8 cellular contexts compared by ENCODE assay signal in genomic region chr19:10719466-10719961, GRCh38. TPM values are rescaled to one million over a fixed set of nuclear protein-coding genes. Genes with fewer than 3 reads are reported as not detected.
DNase-seq lines count a peak whose midpoint lies in the region; ATAC-seq, FAIRE-seq and TF ChIP-seq lines count a peak whose summit lies in the region.

No MANE protein-coding gene starts in this region.

- DNase-seq in heart left ventricle, result peak in 1 of 5 donors; percentile 55
- no peak for DNase-seq in Right ventricle myocardium inferior (ENCODE audit: missing footprints)
- DNase-seq in activated naive CD8-positive, alpha-beta T cell treated with anti-CD3 and anti-CD28 coated beads for 36 hours, result no peak
- DNase-seq in HepG2 (ENCODE audit: low spot score), result no peak
- DNase-seq in upper lobe of left lung, result peak in 1 of 2 donors; percentile 54
- DNase-seq in NCI-H1436 (lab: John Stamatoyannopoulos, UW), result no peak
- no peak for DNase-seq in NCI-H345 (lab: John Stamatoyannopoulos, UW)

- no peaks in the 10 kb centered on the region for H3K9me3 Mint-ChIP-seq in activated naive CD8-positive, alpha-beta T cell treated with anti-CD3 and anti-CD28 coated beads for 36 hours

- CTCF ChIA-PET in HepG2 (lab: Yijun Ruan, JAX; ENCODE audit: low intra/inter-chr PET ratio, low total read pairs), result no interaction called here

- peaks cover 32% of the 10 kb centered on the region for H4K20me1 ChIP-seq in HepG2 (ENCODE audit: insufficient read depth, low read length)

- TF ChIP-seq POLR2A in heart left ventricle (IDR thresholded peaks at IDR 0.05) (no peak), HepG2 (IDR thresholded peaks at IDR 0.05; ENCODE audit: insufficient read depth in 1 of 2, low read depth in 2 of 2, low read length in 2 of 2) (no peak), upper lobe of left lung (IDR thresholded peaks at IDR 0.05) (no peak)

- POLR2A ChIA-PET in HepG2 (lab: Yijun Ruan, JAX), result interaction anchor here (1.3 kb wide), 1 partner anchor 116 kb away, joined by 3 read pairs; the partner anchor contains the start of gene TMED1

- H3K36me3 ChIP-seq in heart left ventricle (peaks cover 0 to 20% (median 3%) of the 10 kb centered on the region in 9 donors), HepG2 (replicated peaks in 1 of 2; ENCODE audit: control insufficient read depth in 1 of 2, insufficient read depth in 2 of 2, low read length in 2 of 2) (peaks cover 1 to 13% of the 10 kb centered on the region in 2 experiments; a peak in 2 of 5 replicates), upper lobe of left lung (peaks cover 0 to 29% (median 2%) of the 10 kb centered on the region in 4 donors)

- TF ChIP-seq CTCF in heart left ventricle (IDR thresholded peaks at IDR 0.05) (no peak), HepG2 (CRISPR knock-in tag; IDR thresholded peaks at IDR 0.05) (no peak), upper lobe of left lung (IDR thresholded peaks at IDR 0.05) (no peak)

- H3K27me3 ChIP-seq in heart left ventricle, result no peaks in the 10 kb centered on the region
- H3K27me3 ChIP-seq in HepG2 (ENCODE audit: control insufficient read depth in 1 of 2, insufficient read depth in 2 of 2, low read length in 2 of 2), result no peaks in the 10 kb centered on the region; a peak in 1 of 5 replicates
- H3K27me3 ChIP-seq in upper lobe of left lung, result no peaks in the 10 kb centered on the region

- peak overlapping the region; percentile 35 for H3K27ac Mint-ChIP-seq in activated naive CD8-positive, alpha-beta T cell treated with anti-CD3 and anti-CD28 coated beads for 36 hours

- intact Hi-C loops in heart left ventricle (cut with DNase I), result loop anchor here in 9 of 10 donors (2.0 to 10.0 kb wide), 6 partner anchors 33 to 148 kb away; no protein-coding TSS in a partner anchor
- intact Hi-C loops in Right ventricle myocardium inferior (cut with DNase I), result no loop called here
- intact Hi-C loops in HepG2 (cut with micrococcal nuclease; ENCODE audit: unreplicated experiment), result loop anchor here (10.0 kb wide), 1 partner anchor 115 kb away; the partner anchor contains the start of gene TMED1

- in situ Hi-C loops in HepG2 (cut with HindIII; ENCODE audit: extremely low pct_ligation_motif_present, low pct_unique_long_range_greater_than_20kb), result loop anchor here (5.0 kb wide), 1 partner anchor 48 kb away; no protein-coding TSS in a partner anchor

- H3K4me2 ChIP-seq in HepG2 (ENCODE audit: low read depth, low read length), result peak overlapping the region; percentile 98

- peak overlapping the region; percentile 97 for H3K4me3 Mint-ChIP-seq in activated naive CD8-positive, alpha-beta T cell treated with anti-CD3 and anti-CD28 coated beads for 36 hours

- no peak overlapping the region for H2AFZ ChIP-seq in HepG2 (ENCODE audit: low read length)

- peaks cover 8 to 58% (median 36%) of the 10 kb centered on the region in 12 donors for H3K4me1 ChIP-seq in heart left ventricle
- H3K4me1 ChIP-seq in HepG2 (ENCODE audit: insufficient read depth, low read length), result peaks cover 38% of the 10 kb centered on the region
- peaks cover 34 to 64% (median 49%) of the 10 kb centered on the region in 4 donors for H3K4me1 ChIP-seq in upper lobe of left lung

- FAIRE-seq in HepG2 (lab: Jason Lieb, UNC), result no peak

- 28 to 45% (median 37%) methylated on average over 5 of the region's 5 CpGs for WGBS in heart left ventricle, 4 donors
- WGBS in HepG2 (ENCODE audit: low lambda C conversion rate), result 26% methylated on average over 5 of the region's 5 CpGs
- WGBS in upper lobe of left lung, 2 donors, result 37 to 40% methylated on average over 5 of the region's 5 CpGs

- H3K4me1 Mint-ChIP-seq in activated naive CD8-positive, alpha-beta T cell treated with anti-CD3 and anti-CD28 coated beads for 36 hours, result peaks cover 25% of the 10 kb centered on the region

- peaks cover 1% of the 10 kb centered on the region for H3K36me3 Mint-ChIP-seq in activated naive CD8-positive, alpha-beta T cell treated with anti-CD3 and anti-CD28 coated beads for 36 hours

- no peak for TF ChIP-seq RAD21 in HepG2 (CRISPR knock-in tag; IDR thresholded peaks at IDR 0.05)

- H3K9me3 ChIP-seq in heart left ventricle (no peaks in the 10 kb centered on the region), HepG2 (ENCODE audit: low read length) (no peaks in the 10 kb centered on the region), upper lobe of left lung (no peaks in the 10 kb centered on the region)

- no peak for TF ChIP-seq EP300 in HepG2 (IDR thresholded peaks at IDR 0.05; ENCODE audit: low read depth in 2 of 2, low read length in 2 of 2)
- no peak for TF ChIP-seq EP300 in HepG2 (CRISPR knock-in tag; IDR thresholded peaks at IDR 0.05; ENCODE audit: borderline replicate concordance)
- TF ChIP-seq EP300 in upper lobe of left lung (IDR thresholded peaks at IDR 0.05), result peak in 1 of 4 donors; percentile 35

- H3K79me2 ChIP-seq in HepG2 (ENCODE audit: insufficient read depth, low read length), result peaks cover 56% of the 10 kb centered on the region

- ATAC-seq in heart left ventricle (no peak), Right ventricle myocardium inferior (no peak), HepG2 (no peak), upper lobe of left lung (ENCODE audit: low FRiP score in 2 of 2) (no peak), GM19397 (IDR thresholded peaks at IDR 0.05; ENCODE audit: unreplicated experiment) (no peak)

- TSS peak; percentile 42 for BruUV-seq in HepG2 (replicated peaks; lab: Mats Ljungman, UMichigan)

- peak overlapping the region; percentile 94 for H3K9ac ChIP-seq in HepG2 (ENCODE audit: insufficient read depth, low read depth, low read length)

- peak overlapping the region in 11 of 12 donors; percentile 8 to 100 (median 99) for H3K27ac ChIP-seq in heart left ventricle
- H3K27ac ChIP-seq in HepG2 (ENCODE audit: extremely low read length, insufficient read depth, low read length), result no peak overlapping the region
- H3K27ac ChIP-seq in upper lobe of left lung, result peak overlapping the region; percentile 94 to 98 (median 96)

- no peaks in the 10 kb centered on the region for H3K27me3 Mint-ChIP-seq in activated naive CD8-positive, alpha-beta T cell treated with anti-CD3 and anti-CD28 coated beads for 36 hours

- H3K4me3 ChIP-seq in heart left ventricle (peak overlapping the region in 11 of 12 donors; percentile 91 to 100 (median 99)), HepG2 (replicated peaks in 1 of 3; ENCODE audit: insufficient read depth in 1 of 3, low read depth in 2 of 3, low read length in 3 of 3) (peak overlapping the region; percentile 92 to 99 (median 95)), upper lobe of left lung (peak overlapping the region; percentile 78 to 100 (median 92))

RNA-seq across cellular contexts. Expression of gene DNM2, which starts 1.6 kb away (rescaled TPM):
- 100 to 1,000 TPM in 8 of 9 donors, 10 to 100 TPM in 1; 98.9 to 204 (median 137) TPM for total RNA-seq in heart left ventricle
- polyA plus RNA-seq in heart left ventricle, result 100 to 1,000 TPM in 1 of 2 donors, 10 to 100 TPM in 1; 98.9 to 118 TPM
- 177 TPM for total RNA-seq in Right ventricle myocardium inferior
- total RNA-seq in activated naive CD8-positive, alpha-beta T cell treated with anti-CD3 and anti-CD28 coated beads for 36 hours, result 100 to 1,000 TPM; 127 to 133 TPM
- total RNA-seq in HepG2 (2016; rRNA removed; fragmentation: Illumina TruSeq; extraction: Trizol), result 41.7 and 48.2 TPM in 2 replicates
- 19.9 and 21.9 TPM in 2 replicates for total RNA-seq in HepG2 (2016; cell fraction: cytosol; rRNA removed; fragmentation: Illumina TruSeq; extraction: Trizol; ENCODE audit: low read depth)
- 37.7 and 40.5 TPM in 2 replicates for total RNA-seq in HepG2 (2016; cell fraction: insoluble cytoplasmic fraction; rRNA removed; fragmentation: Illumina TruSeq; extraction: Trizol)
- total RNA-seq in HepG2 (2016; cell fraction: membrane; rRNA removed; fragmentation: Illumina TruSeq; extraction: Trizol), result 29.4 and 31.2 TPM in 2 replicates
- total RNA-seq in HepG2 (2016; cell fraction: nucleus; rRNA removed; fragmentation: Illumina TruSeq; extraction: Trizol), result 56.9 and 61.6 TPM in 2 replicates
- polyA plus RNA-seq in HepG2 (2011; rRNA removed), result 59.8 and 67.0 TPM in 2 replicates
- polyA plus RNA-seq in HepG2 (2011; cell fraction: cytosol; rRNA removed), result 29.1 and 41.0 TPM in 2 replicates
- 155 and 203 TPM in 2 replicates for polyA plus RNA-seq in HepG2 (2011; cell fraction: nucleus; rRNA removed)
- 44.2 and 57.9 TPM in 2 replicates for polyA plus RNA-seq in HepG2 (2012)
- 8.6 and 9.0 TPM in 2 replicates for polyA plus RNA-seq in HepG2 (2016; cell fraction: cytosol; fragmentation: Illumina TruSeq; extraction: Trizol; ENCODE audit: low read depth)
- polyA plus RNA-seq in HepG2 (2016; cell fraction: insoluble cytoplasmic fraction; fragmentation: Illumina TruSeq; extraction: Trizol; ENCODE audit: low read depth), result 39.4 and 48.6 TPM in 2 replicates
- 18.1 and 20.6 TPM in 2 replicates for polyA plus RNA-seq in HepG2 (2016; cell fraction: membrane; fragmentation: Illumina TruSeq; extraction: Trizol; ENCODE audit: low read depth)
- polyA plus RNA-seq in HepG2 (2016; cell fraction: nucleus; fragmentation: Illumina TruSeq; extraction: Trizol; ENCODE audit: insufficient read depth, low read depth), result 87.0 and 94.1 TPM in 2 replicates
- polyA minus RNA-seq in HepG2 (2011; rRNA and poly(A)+ RNA removed; ENCODE audit: low replicate concordance), result 200 and 264 TPM in 2 replicates
- 44.4 and 50.0 TPM in 2 replicates for polyA minus RNA-seq in HepG2 (2011; cell fraction: cytosol; rRNA and poly(A)+ RNA removed)
- 143 and 162 TPM in 2 replicates for polyA minus RNA-seq in HepG2 (2011; cell fraction: nucleus; rRNA and poly(A)+ RNA removed)
- total RNA-seq in upper lobe of left lung, result 100 to 1,000 TPM; 238 to 744 (median 318) TPM

RNA-seq across cellular contexts. Expression of gene QTRT1, which starts 18.3 kb away (rescaled TPM):
- 10 to 100 TPM; 16.6 to 31.8 (median 25.7) TPM for total RNA-seq in heart left ventricle
- 10 to 100 TPM; 32.1 to 46.6 TPM for polyA plus RNA-seq in heart left ventricle
- 28.0 TPM for total RNA-seq in Right ventricle myocardium inferior
- 10 to 100 TPM; 66.6 to 71.5 TPM for total RNA-seq in activated naive CD8-positive, alpha-beta T cell treated with anti-CD3 and anti-CD28 coated beads for 36 hours
- total RNA-seq in HepG2 (2016; rRNA removed; fragmentation: Illumina TruSeq; extraction: Trizol), result 33.0 and 38.6 TPM in 2 replicates
- 19.1 and 20.1 TPM in 2 replicates for total RNA-seq in HepG2 (2016; cell fraction: cytosol; rRNA removed; fragmentation: Illumina TruSeq; extraction: Trizol; ENCODE audit: low read depth)
- total RNA-seq in HepG2 (2016; cell fraction: insoluble cytoplasmic fraction; rRNA removed; fragmentation: Illumina TruSeq; extraction: Trizol), result 36.0 and 39.4 TPM in 2 replicates
- 12.2 and 12.9 TPM in 2 replicates for total RNA-seq in HepG2 (2016; cell fraction: membrane; rRNA removed; fragmentation: Illumina TruSeq; extraction: Trizol)
- total RNA-seq in HepG2 (2016; cell fraction: nucleus; rRNA removed; fragmentation: Illumina TruSeq; extraction: Trizol), result 31.9 and 35.0 TPM in 2 replicates
- polyA plus RNA-seq in HepG2 (2011; rRNA removed), result 41.6 and 55.6 TPM in 2 replicates
- 25.8 and 39.0 TPM in 2 replicates for polyA plus RNA-seq in HepG2 (2011; cell fraction: cytosol; rRNA removed)
- 270 and 290 TPM in 2 replicates for polyA plus RNA-seq in HepG2 (2011; cell fraction: nucleus; rRNA removed)
- 27.7 and 35.3 TPM in 2 replicates for polyA plus RNA-seq in HepG2 (2012)
- polyA plus RNA-seq in HepG2 (2016; cell fraction: cytosol; fragmentation: Illumina TruSeq; extraction: Trizol; ENCODE audit: low read depth), result 11.2 and 12.9 TPM in 2 replicates
- 38.0 and 39.9 TPM in 2 replicates for polyA plus RNA-seq in HepG2 (2016; cell fraction: insoluble cytoplasmic fraction; fragmentation: Illumina TruSeq; extraction: Trizol; ENCODE audit: low read depth)
- 12.7 and 13.2 TPM in 2 replicates for polyA plus RNA-seq in HepG2 (2016; cell fraction: membrane; fragmentation: Illumina TruSeq; extraction: Trizol; ENCODE audit: low read depth)
- polyA plus RNA-seq in HepG2 (2016; cell fraction: nucleus; fragmentation: Illumina TruSeq; extraction: Trizol; ENCODE audit: insufficient read depth, low read depth), result 92.8 and 94.8 TPM in 2 replicates
- 26.7 and 36.3 TPM in 2 replicates for polyA minus RNA-seq in HepG2 (2011; rRNA and poly(A)+ RNA removed; ENCODE audit: low replicate concordance)
- 8.2 and 12.2 TPM in 2 replicates for polyA minus RNA-seq in HepG2 (2011; cell fraction: cytosol; rRNA and poly(A)+ RNA removed)
- polyA minus RNA-seq in HepG2 (2011; cell fraction: nucleus; rRNA and poly(A)+ RNA removed), result 15.5 and 18.7 TPM in 2 replicates
- total RNA-seq in upper lobe of left lung, result 10 to 100 TPM; 11.0 to 85.9 (median 32.5) TPM
